In the genomic region with DNA sequence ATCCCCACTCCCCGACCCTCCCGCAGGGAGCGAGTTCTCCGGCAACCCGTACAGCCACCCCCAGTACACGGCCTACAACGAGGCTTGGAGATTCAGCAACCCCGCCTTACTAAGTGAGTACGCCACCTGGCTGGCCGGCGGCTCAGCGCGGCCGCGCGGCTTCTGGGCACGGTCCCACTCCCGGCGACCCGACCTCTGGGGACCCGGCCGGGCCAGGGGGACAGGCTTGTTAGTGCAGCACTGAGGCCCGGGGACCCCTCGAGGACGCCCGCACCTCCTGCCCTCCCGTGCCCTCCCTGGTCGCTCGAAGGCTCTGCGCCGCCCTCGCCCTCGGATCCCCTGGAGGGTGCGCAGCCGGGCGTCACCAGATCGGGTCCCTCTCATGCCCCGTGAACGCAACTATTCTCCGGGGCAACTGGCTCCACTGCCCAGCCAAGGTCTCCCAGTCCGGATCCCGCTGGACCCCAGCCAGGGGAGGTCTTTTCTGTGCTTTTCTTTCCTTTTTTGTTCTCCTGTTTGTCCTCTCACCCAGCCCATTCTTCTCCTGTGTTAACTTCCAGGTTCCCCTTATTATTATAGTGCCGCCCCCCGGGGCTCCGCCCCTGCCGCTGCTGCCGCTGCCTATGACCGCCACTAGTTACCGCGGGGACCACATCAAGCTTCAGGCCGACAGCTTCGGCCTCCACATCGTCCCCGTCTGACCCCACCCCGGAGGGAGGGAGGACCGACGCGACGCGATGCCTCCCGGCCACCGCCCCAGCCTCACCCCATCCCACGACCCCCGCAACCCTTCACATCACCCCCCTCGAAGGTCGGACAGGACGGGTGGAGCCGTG, we compare ENCODE assay signal across 8 cellular contexts.
DNase-seq lines count a peak whose midpoint lies in the region; ATAC-seq lines count a peak whose summit lies in the region.

No MANE protein-coding gene starts in this region.

- peak overlapping the region; percentile 16 for H3K27ac Mint-ChIP-seq in T-helper 2 cell treated with Interferon-gamma antibody and Interleukin-4, amounts not matched to agents 5 μg/mL and 100 μg/mL, for 36 hours
- H3K27ac Mint-ChIP-seq in naive B cell, result peak overlapping the region in 4 of 6 donors; percentile 66 to 90 (median 70)

- ATAC-seq in naive B cell (ENCODE audit: low read depth in 2 of 2) (peak; percentile 39 to 50), GM21423 (IDR thresholded peaks at IDR 0.05; ENCODE audit: unreplicated experiment) (no peak), HG03442 (IDR thresholded peaks at IDR 0.05; ENCODE audit: unreplicated experiment) (no peak)

- peaks cover 87% of the 10 kb centered on the region for H3K27me3 Mint-ChIP-seq in T-helper 2 cell treated with Interferon-gamma antibody and Interleukin-4, amounts not matched to agents 5 μg/mL and 100 μg/mL, for 36 hours (ENCODE audit: low read depth)
- peaks cover 45 to 68% (median 47%) of the 10 kb centered on the region in 3 donors for H3K27me3 Mint-ChIP-seq in naive B cell

- no peaks in the 10 kb centered on the region for H3K36me3 Mint-ChIP-seq in T-helper 2 cell treated with Interferon-gamma antibody and Interleukin-4, amounts not matched to agents 5 μg/mL and 100 μg/mL, for 36 hours (ENCODE audit: low read depth)
- peaks cover 0 to 12% of the 10 kb centered on the region in 2 donors for H3K36me3 Mint-ChIP-seq in naive B cell

- peak overlapping the region; percentile 63 for H3K4me3 Mint-ChIP-seq in T-helper 2 cell treated with Interferon-gamma antibody and Interleukin-4, amounts not matched to agents 5 μg/mL and 100 μg/mL, for 36 hours
- H3K4me3 Mint-ChIP-seq in naive B cell, result peak overlapping the region; percentile 85 to 95 (median 91)

- no peaks in the 10 kb centered on the region for H3K9me3 Mint-ChIP-seq in T-helper 2 cell treated with Interferon-gamma antibody and Interleukin-4, amounts not matched to agents 5 μg/mL and 100 μg/mL, for 36 hours
- peaks cover 0 to 9% (median 2%) of the 10 kb centered on the region in 7 donors for H3K9me3 Mint-ChIP-seq in naive B cell

- peaks cover 26% of the 10 kb centered on the region for H3K4me1 Mint-ChIP-seq in T-helper 2 cell treated with Interferon-gamma antibody and Interleukin-4, amounts not matched to agents 5 μg/mL and 100 μg/mL, for 36 hours (ENCODE audit: low read depth)
- H3K4me1 Mint-ChIP-seq in naive B cell, result peaks cover 38 to 52% (median 46%) of the 10 kb centered on the region in 3 donors

- DNase-seq in stimulated activated CD4-positive, alpha-beta T cell treated with anti-CD3 and anti-CD28 coated beads, Interleukin-15, amount 100 ng/mL, for 24 hours, result peak; percentile 50
- DNase-seq in stimulated activated CD4-positive, alpha-beta T cell treated with anti-CD3 and anti-CD28 coated beads, Interleukin-12 subunit alpha, Interleukin-12 subunit beta, amount 100 ng/mL, for 4 hours, result no peak
- DNase-seq in T-helper 2 cell treated with Interferon-gamma antibody and Interleukin-4, amounts not matched to agents 5 μg/mL and 100 μg/mL, for 36 hours (ENCODE audit: low spot score), result no peak
- peak; percentile 75 for DNase-seq in ecto neural progenitor cell (ENCODE audit: low spot score)
- DNase-seq in naive B cell, result peak; percentile 41
- DNase-seq in T1000 (lab: John Stamatoyannopoulos, UW), result no peak

Comparison
In these comparisons a context has a peak if more than half of its experiments do, and no peak if none do; other contexts are left out.
1. DNase-seq: peak in stimulated activated CD4-positive, alpha-beta T cell treated with anti-CD3 and anti-CD28 coated beads, Interleukin-15, amount 100 ng/mL, for 24 hours (single experiment), ecto neural progenitor cell (single experiment) and naive B cell (single experiment); none in stimulated activated CD4-positive, alpha-beta T cell treated with anti-CD3 and anti-CD28 coated beads, Interleukin-12 subunit alpha, Interleukin-12 subunit beta, amount 100 ng/mL, for 4 hours (single experiment), T-helper 2 cell treated with Interferon-gamma antibody and Interleukin-4, amounts not matched to agents 5 μg/mL and 100 μg/mL, for 36 hours (single experiment) and T1000 (single experiment).
2. ATAC-seq: peak in naive B cell (2 of 2); none in GM21423 (single experiment) and HG03442 (single experiment).